In the genomic region with DNA sequence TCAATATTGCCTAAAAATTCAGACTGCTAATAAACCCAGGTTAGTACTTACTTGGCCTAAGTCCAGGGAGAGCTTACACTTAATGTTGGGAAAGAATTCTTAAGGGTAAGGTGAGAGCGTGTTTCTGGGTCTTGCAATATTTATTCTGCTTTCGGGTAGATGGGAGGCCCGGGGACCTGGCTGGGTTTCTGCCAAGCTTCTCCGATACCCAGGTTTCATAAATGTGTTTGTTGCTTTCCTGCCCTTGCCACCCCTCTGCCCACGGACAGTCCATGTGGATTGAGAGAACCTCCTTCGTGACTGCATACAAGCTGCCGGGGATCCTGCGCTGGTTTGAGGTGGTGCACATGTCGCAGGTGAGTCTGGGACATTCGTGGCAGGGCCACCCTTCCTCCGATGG, we compare ENCODE assay signal across 30 cellular contexts. TPM values are rescaled to one million over a fixed set of nuclear protein-coding genes. Genes with fewer than 3 reads are reported as not detected.
"Had no signal": no experiment of that assay in that cellular context is flagged by ENCODE, and none has a peak within 500 bp of the region (broad histone marks: within the 10 kb centered on the region; RNA-seq: fewer than 3 reads in every experiment).

No MANE protein-coding gene starts in this region.

- H3K9ac ChIP-seq: SK-N-SH had no signal

- H3K27ac ChIP-seq: ascending aorta, body of pancreas, Peyer's patch, RWPE1, SJCRH30 had no signal

- ATAC-seq: activated CD4-positive, CD25-positive, alpha-beta regulatory T cell treated with anti-CD3 and anti-CD28 coated beads, Interleukin-2, amount 50 U/mL, for 24 hours; activated CD8-positive, alpha-beta T cell treated with anti-CD3 and anti-CD28 coated beads, Interleukin-2, amount 10 ng/mL, durations not matched to agents 7 days and 5 days; activated naive CD4-positive, alpha-beta T cell treated with anti-CD3 and anti-CD28 coated beads, Interleukin-2, amount 50 U/mL, for 72 hours; activated naive CD8-positive, alpha-beta T cell treated with anti-CD3 and anti-CD28 coated beads, Interleukin-2, amount 50 U/mL, for 24 hours; activated T-cell treated with anti-CD3 and anti-CD28 coated beads, Interleukin-2, amount 50 U/mL, for 4 hours; body of pancreas had no signal

- H3K4me2 ChIP-seq: SK-N-SH had no signal

- H3K9me3 ChIP-seq: ascending aorta, body of pancreas, Peyer's patch, SJCRH30, SK-N-SH had no signal

- H3K4me3 ChIP-seq: ascending aorta, body of pancreas, Peyer's patch, SJCRH30 had no signal

- H3K36me3 ChIP-seq: ascending aorta, Peyer's patch, SJCRH30 had no signal

- H3K4me1 ChIP-seq: ascending aorta, body of pancreas, Peyer's patch, SJCRH30 had no signal

- H3K4me1 Mint-ChIP-seq: activated naive CD8-positive, alpha-beta T cell treated with anti-CD3 and anti-CD28 coated beads, Interleukin-2, amount 50 U/mL, for 24 hours had no signal

- H3K27me3 ChIP-seq: ascending aorta, body of pancreas, Peyer's patch had no signal

- H3K9me2 ChIP-seq: SK-N-SH had no signal

- H3K4me3 Mint-ChIP-seq: activated CD8-positive, alpha-beta T cell treated with anti-CD3 and anti-CD28 coated beads, Interleukin-2, amount 10 ng/mL, durations not matched to agents 7 days and 5 days; activated naive CD8-positive, alpha-beta T cell treated with anti-CD3 and anti-CD28 coated beads, Interleukin-2, amount 50 U/mL, for 24 hours; activated T-cell treated with anti-CD3 and anti-CD28 coated beads, Interleukin-2, amount 50 U/mL, for 4 hours; T-helper 2 cell treated with Interferon-gamma antibody and Interleukin-4, amounts not matched to agents 5 μg/mL and 100 μg/mL, for 36 hours had no signal

- H3K27ac Mint-ChIP-seq: activated CD8-positive, alpha-beta T cell treated with anti-CD3 and anti-CD28 coated beads, Interleukin-2, amount 10 ng/mL, durations not matched to agents 7 days and 5 days; activated naive CD4-positive, alpha-beta T cell treated with anti-CD3 and anti-CD28 coated beads, Interleukin-2, amount 50 U/mL, for 72 hours; activated naive CD8-positive, alpha-beta T cell treated with anti-CD3 and anti-CD28 coated beads, Interleukin-2, amount 50 U/mL, for 24 hours; T-helper 2 cell treated with Interferon-gamma antibody and Interleukin-4, amounts not matched to agents 5 μg/mL and 100 μg/mL, for 36 hours had no signal

- DNase-seq: activated CD4-positive, alpha-beta T cell treated with anti-CD3 and anti-CD28 coated beads for 4 hours; activated CD4-positive, alpha-beta T cell treated with anti-CD3 and anti-CD28 coated beads, Interleukin-2, amount 50 U/mL, for 4 hours; activated CD8-positive, alpha-beta T cell treated with anti-CD3 and anti-CD28 coated beads, Interleukin-2, amount 10 ng/mL, durations not matched to agents 7 days and 5 days; activated effector memory CD4-positive, alpha-beta T cell treated with anti-CD3 and anti-CD28 coated beads, Interleukin-2, amount 50 U/mL, for 16 hours; activated naive CD4-positive, alpha-beta T cell treated with Interleukin-2 at 50 U/mL for 16 hours; activated naive CD8-positive, alpha-beta T cell treated with anti-CD3 and anti-CD28 coated beads, Interleukin-2, amount 50 U/mL, for 24 hours; activated T-cell treated with anti-CD3 and anti-CD28 coated beads, Interleukin-2, amount 50 U/mL, for 4 hours; amniotic stem cell; body of pancreas; Kasumi-1; KBM-7; NCI-H1092; NCI-H1417; NCI-H1930; NCI-H2171; NCI-H2227 treated with DMSO at 0.1 percent for 48 hours; NCI-H526; NCI-H774; OCI-M1; Peyer's patch; Right ventricle myocardium superior; SJCRH30; SK-N-SH had no signal

- H3K27me3 Mint-ChIP-seq: activated naive CD8-positive, alpha-beta T cell treated with anti-CD3 and anti-CD28 coated beads, Interleukin-2, amount 50 U/mL, for 24 hours had no signal

RNA-seq across cellular contexts. Expression of a gene that starts 48.4 kb away (rescaled TPM):
- total RNA-seq: activated CD8-positive, alpha-beta T cell treated with anti-CD3 and anti-CD28 coated beads, Interleukin-2, amount 10 ng/mL, durations not matched to agents 7 days and 5 days; activated naive CD4-positive, alpha-beta T cell treated with anti-CD3 and anti-CD28 coated beads, Interleukin-2, amount 50 U/mL, for 72 hours; activated T-cell treated with anti-CD3 and anti-CD28 coated beads, Interleukin-2, amount 50 U/mL, for 4 hours; ascending aorta; body of pancreas; NCI-H460; Peyer's patch; Right ventricle myocardium superior; SJCRH30; T-helper 1 cell treated with Interleukin-12 subunit alpha and Interleukin-12 subunit beta and Interleukin-4 antibody, amounts not matched to agents 30 ng/mL and 1 ng/mL, for 36 hours had no signal
- polyA plus RNA-seq: SK-N-SH had no signal
